8 cellular contexts compared by ENCODE assay signal in the genomic region with DNA sequence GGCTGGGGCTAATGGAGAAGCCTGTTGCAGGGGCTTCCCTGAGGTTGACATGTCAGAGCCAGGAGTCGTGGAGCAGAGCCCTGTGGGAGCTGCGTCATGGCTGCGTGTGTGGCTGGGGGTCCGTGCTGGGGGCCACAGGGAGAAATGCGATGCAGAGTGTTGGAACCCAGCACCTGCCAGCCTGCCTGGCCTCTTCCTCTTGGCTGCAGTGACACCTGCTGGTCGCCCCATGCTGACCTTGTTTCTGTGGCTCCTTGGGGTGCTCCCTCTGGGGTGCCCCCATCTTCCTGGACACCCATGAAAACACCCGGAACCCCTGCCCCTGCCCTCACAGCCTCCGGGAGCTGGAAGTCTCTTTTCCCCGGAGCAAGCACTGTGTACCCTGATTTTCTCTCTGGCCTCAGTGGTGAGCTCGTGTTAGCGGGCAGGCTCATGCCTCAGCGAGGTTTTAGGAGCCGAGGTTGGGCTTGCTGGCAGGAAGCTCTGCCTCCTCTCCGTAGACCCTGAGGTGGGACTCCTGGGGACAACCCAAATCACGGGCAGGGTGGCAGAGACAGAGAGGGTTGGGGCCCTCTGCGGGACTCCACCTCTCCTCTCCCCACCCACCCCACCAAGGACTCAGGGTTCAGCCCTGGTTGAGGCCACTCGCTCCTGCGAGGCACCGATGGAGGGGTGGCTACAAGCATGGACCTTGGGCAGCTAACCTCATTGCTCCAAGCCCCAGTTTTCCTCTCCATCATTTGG.
DNase-seq lines count a peak whose midpoint lies in the region; ATAC-seq and TF ChIP-seq lines count a peak whose summit lies in the region.

No MANE protein-coding gene starts in this region.

- no peaks in the 10 kb centered on the region for H3K36me3 ChIP-seq in A673 (ENCODE audit: insufficient read depth, low read length, poor library complexity, severe bottlenecking)
- no peaks in the 10 kb centered on the region for H3K36me3 ChIP-seq in H7 (replicated peaks; ENCODE audit: control insufficient read depth, insufficient read depth, low read length)

- H3K27me3 ChIP-seq in A673 (replicated peaks; ENCODE audit: insufficient read depth, low read depth, low read length, poor library complexity) (no peaks in the 10 kb centered on the region), H7 (ENCODE audit: control insufficient read depth, insufficient read depth, low read length) (no peaks in the 10 kb centered on the region)

- H3K27ac ChIP-seq in A673 (ENCODE audit: low read depth, low read length, poor library complexity, severe bottlenecking): no peak overlapping the region

- ATAC-seq in left colon: peak; percentile 48
- ATAC-seq in natural killer cell: no peak
- ATAC-seq in GM18505 (IDR thresholded peaks at IDR 0.05; ENCODE audit: unreplicated experiment): no peak

- no peaks in the 10 kb centered on the region for H3K36me3 Mint-ChIP-seq in natural killer cell

- BruUV-seq in A673 (replicated peaks; lab: Mats Ljungman, UMichigan): no TSS peak

- H3K9me3 Mint-ChIP-seq in natural killer cell: no peaks in the 10 kb centered on the region

- CTCF ChIA-PET in A673 (lab: Charles Lee): no interaction called here

- DNase-seq in A673 (ENCODE audit: low spot score): peak; percentile 22
- peak; percentile 79 for DNase-seq in H7
- peak; percentile 45 for DNase-seq in astrocyte of the hippocampus (ENCODE audit: low read depth, low spot score)
- DNase-seq in left colon: peak in 1 of 2 donors; percentile 35
- DNase-seq in NOMO-1 treated with dmso at 0.1 percent for 144 hours (lab: John Stamatoyannopoulos, UW; ENCODE audit: unreplicated experiment): no peak
- no peak for DNase-seq in natural killer cell
- DNase-seq in NCI-H1930 (lab: John Stamatoyannopoulos, UW): no peak

- no peaks in the 10 kb centered on the region for H3K4me1 ChIP-seq in A673 (ENCODE audit: insufficient read depth, low read length, poor library complexity, severe bottlenecking)

- peaks cover 0 to 7% of the 10 kb centered on the region in 2 donors for H3K4me1 Mint-ChIP-seq in natural killer cell

- no peaks in the 10 kb centered on the region for H3K9me3 ChIP-seq in A673 (ENCODE audit: low read depth, low read length, poor library complexity, severe bottlenecking)

- H3K4me3 Mint-ChIP-seq in natural killer cell: no peak overlapping the region

- intact Hi-C loops in A673 (cut with micrococcal nuclease; ENCODE audit: unreplicated experiment): loop anchor here (2.0 kb wide), 1 partner anchor 103 kb away; the partner anchor contains the start of gene SORCS2
- intact Hi-C loops in left colon (cut with DNase I, micrococcal nuclease): loop anchor here in 1 of 2 donors (5.0 kb wide), 1 partner anchor 104 kb away; the partner anchor contains the start of gene SORCS2
- intact Hi-C loops in natural killer cell (cut with micrococcal nuclease): no loop called here

- H3K4me3 ChIP-seq in A673 (ENCODE audit: low read depth, low read length, poor library complexity, severe bottlenecking) (no peak overlapping the region), H7 (ENCODE audit: insufficient read depth, low read depth, low read length) (no peak overlapping the region)

- H3K27ac Mint-ChIP-seq in natural killer cell: no peak overlapping the region

- no peak for TF ChIP-seq POLR2A in GM18505 (IDR thresholded peaks at IDR 0.05; ENCODE audit: borderline replicate concordance, extremely low read depth, insufficient read depth, insufficient read length)

- POLR2A ChIA-PET in A673 (lab: Charles Lee; ENCODE audit: low non-redundant PET): no interaction called here

- H3K27me3 Mint-ChIP-seq in natural killer cell (ENCODE audit: low read depth in 2 of 2): peaks cover 6 to 14% of the 10 kb centered on the region in 2 donors

- TF ChIP-seq CTCF in A673 (conservative IDR thresholded peaks at IDR 0.05; ENCODE audit: low read depth, low read length) (peak; percentile 51), natural killer cell (IDR thresholded peaks at IDR 0.05) (no peak)

Comparison
In these comparisons a context has a peak if more than half of its experiments do, and no peak if none do; other contexts are left out.
1. DNase-seq: peak in A673 (single experiment), H7 (single experiment) and astrocyte of the hippocampus (single experiment); none in NOMO-1 treated with dmso at 0.1 percent for 144 hours (single experiment), natural killer cell (single experiment) and NCI-H1930 (0 of 2).